12 cellular contexts compared by ENCODE assay signal in the genomic region with DNA sequence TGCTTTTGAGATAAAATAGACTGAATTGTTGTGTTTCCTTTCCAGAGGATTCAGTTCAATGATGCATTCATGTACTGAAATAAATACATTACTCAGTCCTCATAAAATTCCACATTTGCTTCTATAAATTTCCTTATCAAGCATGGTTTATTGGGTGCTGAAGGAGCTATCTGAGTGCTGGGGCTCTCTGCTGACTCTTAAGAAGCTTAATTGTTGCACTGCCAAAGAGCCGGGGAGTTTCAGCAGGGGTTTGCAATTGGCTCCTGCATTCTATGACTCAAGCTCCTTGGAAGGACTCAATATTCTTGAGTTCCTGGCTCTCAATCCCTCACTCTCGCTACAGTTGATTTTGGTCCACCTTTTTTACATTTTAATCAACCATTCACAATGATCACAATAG.
DNase-seq lines count a peak whose midpoint lies in the region; ATAC-seq and TF ChIP-seq lines count a peak whose summit lies in the region.
"Had no signal": no experiment of that assay in that cellular context is flagged by ENCODE, and none has a peak within 500 bp of the region (broad histone marks: within the 10 kb centered on the region; RNA-seq: fewer than 3 reads in every experiment).

No MANE protein-coding gene starts in this region.

- peak; percentile 33 for DNase-seq in COLO829 (ENCODE audit: low spot score)
- peak; percentile 72 for DNase-seq in NCI-H446 treated with DMSO at 0.1 percent for 48 hours (lab: John Stamatoyannopoulos, UW)
- DNase-seq in fibroblast of lung (ENCODE audit: low read depth in 2 of 2): peak; percentile 87 to 93
- peak in 1 of 2 donors; percentile 30 for DNase-seq in psoas muscle
- DNase-seq in activated CD8-positive, alpha-beta T cell treated with anti-CD3 and anti-CD28 coated beads, Interleukin-2, amount 10 ng/mL, durations not matched to agents 7 days and 5 days: no peak
- DNase-seq in RWPE1 (ENCODE audit: low spot score): no peak
- no peak for DNase-seq in NCI-H1105 treated with DMSO at 0.1 percent for 48 hours (lab: John Stamatoyannopoulos, UW)
- DNase-seq: activated T-cell treated with anti-CD3 and anti-CD28 coated beads, Interleukin-2, amount 50 U/mL, for 48 hours; stimulated activated CD4-positive, alpha-beta T cell treated with anti-CD3 and anti-CD28 coated beads, Interleukin-15, amount 100 ng/mL, for 24 hours had no signal

- H3K4me2 ChIP-seq in fibroblast of lung (ENCODE audit: extremely low read depth, insufficient read depth, low read length): no peak overlapping the region

- WGBS in psoas muscle, 3 donors: 25 to 55% (median 28%) methylated on average over 2 of the region's 2 CpGs

- H3K9me3 ChIP-seq in fibroblast of lung (ENCODE audit: control insufficient read depth, insufficient read depth, low read depth, low read length): no peaks in the 10 kb centered on the region
- H3K9me3 ChIP-seq in psoas muscle: no peaks in the 10 kb centered on the region

- H3K36me3 Mint-ChIP-seq in activated CD8-positive, alpha-beta T cell treated with anti-CD3 and anti-CD28 coated beads, Interleukin-2, amount 10 ng/mL, durations not matched to agents 7 days and 5 days (ENCODE audit: low read depth): no peaks in the 10 kb centered on the region
- H3K36me3 Mint-ChIP-seq: stimulated activated effector memory CD8-positive, alpha-beta T cell treated with anti-CD3 and anti-CD28 coated beads, Interleukin-12 subunit alpha, Interleukin-12 subunit beta, amount 100 ng/mL, for 72 hours had no signal

- no peak overlapping the region for H3K9ac ChIP-seq in fibroblast of lung (ENCODE audit: insufficient read depth, low read length)

- peaks cover 2% of the 10 kb centered on the region for H3K4me1 ChIP-seq in fibroblast of lung (ENCODE audit: control insufficient read depth, extremely low read depth, insufficient read depth, low read length)
- peaks cover 6% of the 10 kb centered on the region for H3K4me1 ChIP-seq in psoas muscle

- no peaks in the 10 kb centered on the region for H4K20me1 ChIP-seq in fibroblast of lung (ENCODE audit: control insufficient read depth, extremely low read depth, insufficient read depth, low read length)

- POLR2A ChIA-PET in activated CD8-positive, alpha-beta T cell treated with anti-CD3 and anti-CD28 coated beads, Interleukin-2, amount 10 ng/mL, durations not matched to agents 7 days and 5 days (lab: Charles Lee): no interaction called here
- POLR2A ChIA-PET in RWPE1 (lab: Yijun Ruan, JAX; ENCODE audit: low non-redundant PET): no interaction called here

- no peak overlapping the region for H3K4me3 ChIP-seq in fibroblast of lung (replicated peaks in 1 of 4; ENCODE audit: control extremely low read depth in 1 of 4, insufficient read depth in 1 of 4, low read depth in 3 of 4, low read length in 4 of 4)
- no peak overlapping the region for H3K4me3 ChIP-seq in psoas muscle

- H3K27ac Mint-ChIP-seq in activated CD8-positive, alpha-beta T cell treated with anti-CD3 and anti-CD28 coated beads, Interleukin-2, amount 10 ng/mL, durations not matched to agents 7 days and 5 days: no peak overlapping the region
- H3K27ac Mint-ChIP-seq: stimulated activated effector memory CD8-positive, alpha-beta T cell treated with anti-CD3 and anti-CD28 coated beads, Interleukin-12 subunit alpha, Interleukin-12 subunit beta, amount 100 ng/mL, for 72 hours had no signal

- H3K27me3 ChIP-seq in fibroblast of lung (ENCODE audit: control insufficient read depth, insufficient read depth, low read length) (no peaks in the 10 kb centered on the region), psoas muscle (ENCODE audit: insufficient read depth in 3 of 3, low read length in 2 of 3) (no peaks in the 10 kb centered on the region)

- H3K36me3 ChIP-seq in fibroblast of lung (ENCODE audit: control insufficient read depth, insufficient read depth, low read length): no peaks in the 10 kb centered on the region
- H3K36me3 ChIP-seq in psoas muscle (ENCODE audit: insufficient read depth in 1 of 2, low read depth in 1 of 2): no peaks in the 10 kb centered on the region

- TF ChIP-seq CTCF in fibroblast of lung (conservative IDR thresholded peaks at IDR 0.05 in 1 of 2, IDR thresholded peaks at IDR 0.05 in 1 of 2; ENCODE audit: low read depth in 1 of 2, low read length in 2 of 2) (no peak), psoas muscle (IDR thresholded peaks at IDR 0.05) (no peak), RWPE1 (conservative IDR thresholded peaks at IDR 0.05; ENCODE audit: low read depth) (no peak)

- intact Hi-C loops in psoas muscle (cut with DNase I): loop anchor here in 1 of 2 donors (5.0 kb wide), 1 partner anchor 78 kb away; no protein-coding TSS in a partner anchor

- no peaks in the 10 kb centered on the region for H3K9me3 Mint-ChIP-seq in activated CD8-positive, alpha-beta T cell treated with anti-CD3 and anti-CD28 coated beads, Interleukin-2, amount 10 ng/mL, durations not matched to agents 7 days and 5 days (ENCODE audit: insufficient read depth)
- H3K9me3 Mint-ChIP-seq: stimulated activated effector memory CD8-positive, alpha-beta T cell treated with anti-CD3 and anti-CD28 coated beads, Interleukin-12 subunit alpha, Interleukin-12 subunit beta, amount 100 ng/mL, for 72 hours had no signal

- H3K27ac ChIP-seq in fibroblast of lung (ENCODE audit: insufficient read depth, low read length) (no peak overlapping the region), psoas muscle (no peak overlapping the region), RWPE1 (no peak overlapping the region)
- H3K27ac ChIP-seq: VCaP had no signal

- no peaks in the 10 kb centered on the region for H3K27me3 Mint-ChIP-seq in activated CD8-positive, alpha-beta T cell treated with anti-CD3 and anti-CD28 coated beads, Interleukin-2, amount 10 ng/mL, durations not matched to agents 7 days and 5 days (ENCODE audit: low read depth)

- ATAC-seq in psoas muscle (peak; percentile 69 to 94 (median 80)), HG02870 (IDR thresholded peaks at IDR 0.05; ENCODE audit: unreplicated experiment) (no peak)
- ATAC-seq in activated CD8-positive, alpha-beta T cell treated with anti-CD3 and anti-CD28 coated beads, Interleukin-2, amount 10 ng/mL, durations not matched to agents 7 days and 5 days: no peak
- ATAC-seq: stimulated activated effector memory CD8-positive, alpha-beta T cell treated with anti-CD3 and anti-CD28 coated beads, Interleukin-12 subunit alpha, Interleukin-12 subunit beta, amount 100 ng/mL, for 72 hours had no signal

- no peaks in the 10 kb centered on the region for H3K4me1 Mint-ChIP-seq in activated CD8-positive, alpha-beta T cell treated with anti-CD3 and anti-CD28 coated beads, Interleukin-2, amount 10 ng/mL, durations not matched to agents 7 days and 5 days (ENCODE audit: low read depth)
- H3K4me1 Mint-ChIP-seq: stimulated activated effector memory CD8-positive, alpha-beta T cell treated with anti-CD3 and anti-CD28 coated beads, Interleukin-12 subunit alpha, Interleukin-12 subunit beta, amount 100 ng/mL, for 72 hours had no signal

- no peaks in the 10 kb centered on the region for H3K79me2 ChIP-seq in fibroblast of lung (ENCODE audit: control insufficient read depth, insufficient read depth, low read length)

- H2AFZ ChIP-seq in fibroblast of lung (ENCODE audit: low read length): no peak overlapping the region

- CTCF ChIA-PET in activated CD8-positive, alpha-beta T cell treated with anti-CD3 and anti-CD28 coated beads, Interleukin-2, amount 10 ng/mL, durations not matched to agents 7 days and 5 days (lab: Charles Lee): no interaction called here
- CTCF ChIA-PET in RWPE1 (lab: Yijun Ruan, JAX): no interaction called here

- no peak overlapping the region for H3K4me3 Mint-ChIP-seq in activated CD8-positive, alpha-beta T cell treated with anti-CD3 and anti-CD28 coated beads, Interleukin-2, amount 10 ng/mL, durations not matched to agents 7 days and 5 days
- H3K4me3 Mint-ChIP-seq: stimulated activated effector memory CD8-positive, alpha-beta T cell treated with anti-CD3 and anti-CD28 coated beads, Interleukin-12 subunit alpha, Interleukin-12 subunit beta, amount 100 ng/mL, for 72 hours had no signal

Comparison
In these comparisons a context has a peak if more than half of its experiments do, and no peak if none do; other contexts are left out.
1. DNase-seq: peak in COLO829 (single experiment), NCI-H446 treated with DMSO at 0.1 percent for 48 hours (single experiment) and fibroblast of lung (2 of 2); none in activated CD8-positive, alpha-beta T cell treated with anti-CD3 and anti-CD28 coated beads, Interleukin-2, amount 10 ng/mL, durations not matched to agents 7 days and 5 days (single experiment), RWPE1 (single experiment) and NCI-H1105 treated with DMSO at 0.1 percent for 48 hours (single experiment).
2. ATAC-seq: peak in psoas muscle (4 of 4); none in activated CD8-positive, alpha-beta T cell treated with anti-CD3 and anti-CD28 coated beads, Interleukin-2, amount 10 ng/mL, durations not matched to agents 7 days and 5 days (single experiment) and HG02870 (single experiment).